ENCODE assay signal across 20 cellular contexts in the genomic region with DNA sequence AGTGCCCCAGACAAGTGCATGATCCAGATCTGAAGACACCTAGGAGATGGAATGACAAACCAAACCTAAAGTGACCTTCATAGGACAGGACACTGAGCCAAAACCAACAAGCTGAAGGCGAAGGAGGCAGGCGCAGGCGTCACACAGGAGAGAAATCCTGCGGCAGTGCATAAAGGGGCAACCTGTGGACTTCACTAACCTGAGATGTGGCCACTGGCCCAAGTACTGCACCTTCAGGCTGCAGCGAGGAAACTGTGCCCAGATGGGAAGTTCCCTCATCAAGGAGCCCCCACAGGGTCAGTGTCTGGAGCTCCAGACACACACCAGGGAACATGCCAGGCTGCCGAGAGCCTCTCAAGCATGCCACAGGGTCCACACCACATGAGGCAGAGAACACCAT. TPM values are rescaled to one million over a fixed set of nuclear protein-coding genes. Genes with fewer than 3 reads are reported as not detected.
DNase-seq lines count a peak whose midpoint lies in the region; ATAC-seq and TF ChIP-seq lines count a peak whose summit lies in the region.
"Had no signal": no experiment of that assay in that cellular context is flagged by ENCODE, and none has a peak within 500 bp of the region (broad histone marks: within the 10 kb centered on the region; RNA-seq: fewer than 3 reads in every experiment).

No MANE protein-coding gene starts in this region.

- H3K9me3 Mint-ChIP-seq in activated CD8-positive, alpha-beta memory T cell treated with anti-CD3 and anti-CD28 coated beads, Interleukin-2, amount 10 ng/mL, durations not matched to agents 7 days and 5 days (ENCODE audit: low read depth) = no peaks in the 10 kb centered on the region
- H3K9me3 Mint-ChIP-seq in brain = no peaks in the 10 kb centered on the region
- H3K9me3 Mint-ChIP-seq: stimulated activated naive B cell treated with anti-CD40 and anti-IgM and Interleukin-4, amounts not matched to agents 10 μg/mL and 1 μg/mL and 100 μg/mL, for 72 hours had no signal

- no peaks in the 10 kb centered on the region for H3K9me3 ChIP-seq in osteoblast (ENCODE audit: low read depth, low read length)
- H3K9me3 ChIP-seq: esophagus muscularis mucosa, heart left ventricle, ovary, Peyer's patch, upper lobe of left lung had no signal

- DNase-seq in activated CD8-positive, alpha-beta memory T cell treated with anti-CD3 and anti-CD28 coated beads, Interleukin-2, amount 10 ng/mL, durations not matched to agents 7 days and 5 days = no peak
- no peak for DNase-seq in activated CD8-positive, alpha-beta memory T cell treated with anti-CD3 and anti-CD28 coated beads, Interleukin-2, amount 50 U/mL, for 48 hours
- DNase-seq in LNCaP clone FGC (ENCODE audit: low read depth) (peak; percentile 27), osteoblast (ENCODE audit: insufficient read length, low spot score, missing footprints) (peak; percentile 52), DMS53 (lab: John Stamatoyannopoulos, UW) (no peak)
- DNase-seq: COR-L47; dermis blood vessel endothelial cell; heart left ventricle; kidney glomerular epithelial cell; NCI-H2081 treated with DMSO at 0.1 percent for 48 hours; NCI-H748 treated with DMSO at 0.1 percent for 48 hours; small intestine; stimulated activated naive B cell treated with anti-CD40 and anti-IgM and Interleukin-4, amounts not matched to agents 10 μg/mL and 1 μg/mL and 100 μg/mL, for 72 hours had no signal

- H3K36me3 Mint-ChIP-seq in activated CD8-positive, alpha-beta memory T cell treated with anti-CD3 and anti-CD28 coated beads, Interleukin-2, amount 10 ng/mL, durations not matched to agents 7 days and 5 days = peaks cover 7% of the 10 kb centered on the region
- peaks cover 6% of the 10 kb centered on the region for H3K36me3 Mint-ChIP-seq in brain

- H2AFZ ChIP-seq in osteoblast (ENCODE audit: low read length) = no peak overlapping the region

- peak overlapping the region; percentile 25 for H3K4me3 ChIP-seq in LNCaP clone FGC (ENCODE audit: low read depth, low read length)
- no peak overlapping the region for H3K4me3 ChIP-seq in osteoblast (ENCODE audit: insufficient read depth, low read length)
- H3K4me3 ChIP-seq: esophagus muscularis mucosa, heart left ventricle, ovary, Peyer's patch, upper lobe of left lung had no signal

- H3K27ac ChIP-seq in osteoblast (ENCODE audit: low read depth, low read length) = no peak overlapping the region
- H3K27ac ChIP-seq: esophagus muscularis mucosa, ovary, Peyer's patch, upper lobe of left lung had no signal

- H3K27ac Mint-ChIP-seq in activated CD8-positive, alpha-beta memory T cell treated with anti-CD3 and anti-CD28 coated beads, Interleukin-2, amount 10 ng/mL, durations not matched to agents 7 days and 5 days = peak overlapping the region; percentile 24
- H3K27ac Mint-ChIP-seq in brain = peak overlapping the region in 2 of 5 experiments; percentile 42 to 63

- peaks cover 19% of the 10 kb centered on the region for H3K36me3 ChIP-seq in osteoblast (ENCODE audit: insufficient read depth, low read length)
- H3K36me3 ChIP-seq: ovary had no signal

- H3K27me3 Mint-ChIP-seq in activated CD8-positive, alpha-beta memory T cell treated with anti-CD3 and anti-CD28 coated beads, Interleukin-2, amount 10 ng/mL, durations not matched to agents 7 days and 5 days = no peaks in the 10 kb centered on the region
- peaks cover 8% of the 10 kb centered on the region for H3K27me3 Mint-ChIP-seq in brain
- H3K27me3 Mint-ChIP-seq: stimulated activated naive B cell treated with anti-CD40 and anti-IgM and Interleukin-4, amounts not matched to agents 10 μg/mL and 1 μg/mL and 100 μg/mL, for 72 hours had no signal

- no peak overlapping the region for H3K4me3 Mint-ChIP-seq in activated CD8-positive, alpha-beta memory T cell treated with anti-CD3 and anti-CD28 coated beads, Interleukin-2, amount 10 ng/mL, durations not matched to agents 7 days and 5 days
- H3K4me3 Mint-ChIP-seq in brain = peak overlapping the region; percentile 22 to 58 (median 28)

- CTCF ChIA-PET in activated CD8-positive, alpha-beta memory T cell treated with anti-CD3 and anti-CD28 coated beads, Interleukin-2, amount 10 ng/mL, durations not matched to agents 7 days and 5 days (lab: Charles Lee) = no interaction called here

- no peak for TF ChIP-seq CTCF in LNCaP clone FGC (IDR thresholded peaks at IDR 0.05; ENCODE audit: control insufficient read depth, extremely low read depth, insufficient read depth)
- no peak for TF ChIP-seq CTCF in brain (conservative IDR thresholded peaks at IDR 0.05)
- no peak for TF ChIP-seq CTCF in osteoblast (IDR thresholded peaks at IDR 0.05; ENCODE audit: extremely low read depth, low read depth, low read length)

- peaks cover 90% of the 10 kb centered on the region for H3K79me2 ChIP-seq in osteoblast (ENCODE audit: insufficient read depth, low read length)

- no peak overlapping the region for H3K4me2 ChIP-seq in osteoblast (ENCODE audit: insufficient read depth, low read length)

- H3K27me3 ChIP-seq in osteoblast (ENCODE audit: insufficient read depth, low read length) = no peaks in the 10 kb centered on the region
- H3K27me3 ChIP-seq: esophagus muscularis mucosa, heart left ventricle, ovary, Peyer's patch, upper lobe of left lung had no signal

- H4K20me1 ChIP-seq in osteoblast (ENCODE audit: insufficient read depth, low read length) = peaks cover 55% of the 10 kb centered on the region

- ATAC-seq in activated CD8-positive, alpha-beta memory T cell treated with anti-CD3 and anti-CD28 coated beads, Interleukin-2, amount 10 ng/mL, durations not matched to agents 7 days and 5 days = no peak
- no peak for ATAC-seq in HG02642 (IDR thresholded peaks at IDR 0.05; ENCODE audit: poor library complexity, unreplicated experiment)
- ATAC-seq in GM21723 (IDR thresholded peaks at IDR 0.05; ENCODE audit: unreplicated experiment) = no peak
- ATAC-seq: heart left ventricle; stimulated activated naive B cell treated with anti-CD40 and anti-IgM and Interleukin-4, amounts not matched to agents 10 μg/mL and 1 μg/mL and 100 μg/mL, for 72 hours had no signal

- H3K4me1 ChIP-seq in osteoblast (ENCODE audit: insufficient read depth, low read length) = peaks cover 12% of the 10 kb centered on the region

- peaks cover 53% of the 10 kb centered on the region for H3K4me1 Mint-ChIP-seq in activated CD8-positive, alpha-beta memory T cell treated with anti-CD3 and anti-CD28 coated beads, Interleukin-2, amount 10 ng/mL, durations not matched to agents 7 days and 5 days
- H3K4me1 Mint-ChIP-seq in brain = peaks cover 61% of the 10 kb centered on the region

RNA-seq across cellular contexts. Expression of a gene that starts 3.7 kb away (rescaled TPM):
- 10 to 100 TPM; 11.4 to 15.1 TPM for total RNA-seq in activated CD8-positive, alpha-beta memory T cell treated with anti-CD3 and anti-CD28 coated beads, Interleukin-2, amount 10 ng/mL, durations not matched to agents 7 days and 5 days
- 6.9 TPM for polyA plus RNA-seq in brain (ENCODE audit: insufficient read depth, low read depth, low replicate concordance)
- 7.7 and 9.4 TPM in 2 replicates for total RNA-seq in osteoblast

Comparison
In these comparisons a context has a peak if more than half of its experiments do, and no peak if none do; other contexts are left out.
1. DNase-seq: peak in LNCaP clone FGC (single experiment) and osteoblast (single experiment); none in activated CD8-positive, alpha-beta memory T cell treated with anti-CD3 and anti-CD28 coated beads, Interleukin-2, amount 10 ng/mL, durations not matched to agents 7 days and 5 days (single experiment), activated CD8-positive, alpha-beta memory T cell treated with anti-CD3 and anti-CD28 coated beads, Interleukin-2, amount 50 U/mL, for 48 hours (single experiment) and DMS53 (single experiment).